ENCODE assay signal across 11 cellular contexts in the genomic region with DNA sequence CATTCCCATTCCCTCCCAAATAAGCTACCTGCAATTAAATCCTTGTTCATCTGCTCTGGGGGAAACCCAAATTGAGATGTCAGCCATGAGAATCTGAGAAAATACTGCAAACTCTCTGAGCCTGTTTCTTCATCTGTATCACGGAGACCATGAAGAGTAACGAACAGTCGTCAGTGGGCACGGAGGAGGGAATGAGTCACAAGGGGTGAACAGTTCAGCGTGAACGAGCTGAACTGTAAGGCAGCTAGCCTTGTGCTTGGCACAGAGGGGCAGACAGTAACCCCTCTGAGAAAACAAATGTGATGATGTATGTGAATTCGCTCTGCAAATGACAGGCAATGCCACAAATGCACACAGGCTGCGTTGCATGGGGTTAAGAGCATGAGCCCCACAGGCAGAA.
DNase-seq lines count a peak whose midpoint lies in the region; ATAC-seq, FAIRE-seq and TF ChIP-seq lines count a peak whose summit lies in the region.
"Had no signal": no experiment of that assay in that cellular context is flagged by ENCODE, and none has a peak within 500 bp of the region (broad histone marks: within the 10 kb centered on the region; RNA-seq: fewer than 3 reads in every experiment).

No MANE protein-coding gene starts in this region.

- FAIRE-seq in HTR-8/SVneo (lab: Jason Lieb, UNC): no peak

- H3K36me3 ChIP-seq in BLaER1 treated with 17β-estradiol and CSF1 and Interleukin-3, amounts not matched to agents 10 nM and 100 nM: no peaks in the 10 kb centered on the region
- H3K36me3 ChIP-seq in mammary epithelial cell (ENCODE audit: insufficient read depth, low read length): no peaks in the 10 kb centered on the region
- H3K36me3 ChIP-seq: right atrium auricular region, vagina had no signal

- TF ChIP-seq CTCF in NB4 (IDR thresholded peaks at IDR 0.05; ENCODE audit: low read depth, low read length) (no peak), epithelial cell of proximal tubule (conservative IDR thresholded peaks at IDR 0.05; ENCODE audit: low read depth, low read length) (no peak), foreskin keratinocyte (conservative IDR thresholded peaks at IDR 0.05) (no peak), mammary epithelial cell (conservative IDR thresholded peaks at IDR 0.05 in 1 of 2, IDR thresholded peaks at IDR 0.05 in 1 of 2; ENCODE audit: extremely low read depth in 1 of 2, insufficient read depth in 1 of 2, low read depth in 1 of 2, low read length in 2 of 2) (no peak)

- peak overlapping the region; percentile 2 to 85 (median 70); a peak in 21 of 22 replicates for H3K4me2 ChIP-seq in BLaER1 treated with 17β-estradiol and CSF1 and Interleukin-3, amounts not matched to agents 10 nM and 100 nM
- H3K4me2 ChIP-seq in mammary epithelial cell (ENCODE audit: insufficient read depth, low read depth, low read length): no peak overlapping the region

- intact Hi-C loops in mammary epithelial cell (cut with micrococcal nuclease): no loop called here

- CTCF ChIA-PET in mammary epithelial cell (lab: Charles Lee; ENCODE audit: low non-redundant PET): no interaction called here

- peak overlapping the region in 2 of 11 experiments; percentile 39 to 52; a peak in 3 of 22 replicates for H3K27ac ChIP-seq in BLaER1 treated with 17β-estradiol and CSF1 and Interleukin-3, amounts not matched to agents 10 nM and 100 nM
- no peak overlapping the region for H3K27ac ChIP-seq in foreskin keratinocyte
- H3K27ac ChIP-seq in mammary epithelial cell (ENCODE audit: insufficient read depth, low read depth, low read length): no peak overlapping the region
- H3K27ac ChIP-seq: right atrium auricular region, vagina had no signal

- TF ChIP-seq POLR2A in NB4 (IDR thresholded peaks at IDR 0.05; ENCODE audit: extremely low read depth, insufficient read length): no peak

- 73% methylated on average over 8 of the region's 8 CpGs for WGBS in mammary epithelial cell (ENCODE audit: low coverage, missing lambda C conversion rate)

- dilution Hi-C loops in mammary epithelial cell (cut with HindIII; ENCODE audit: low sequenced_read_pairs): loop anchor here (5.0 kb wide), 1 partner anchor 60 kb away; no protein-coding TSS in a partner anchor

- in situ Hi-C loops in mammary epithelial cell (cut with MboI; ENCODE audit: low sequenced_read_pairs in 2 of 2): no loop called here

- H4K20me1 ChIP-seq in BLaER1 treated with 17β-estradiol and CSF1 and Interleukin-3, amounts not matched to agents 10 nM and 100 nM: no peaks in the 10 kb centered on the region
- H4K20me1 ChIP-seq in mammary epithelial cell (ENCODE audit: insufficient read depth, low read length): no peaks in the 10 kb centered on the region

- peaks cover 13 to 61% (median 48%) of the 10 kb centered on the region in 10 experiments for H3K4me1 ChIP-seq in BLaER1 treated with 17β-estradiol and CSF1 and Interleukin-3, amounts not matched to agents 10 nM and 100 nM
- H3K4me1 ChIP-seq in foreskin keratinocyte: no peaks in the 10 kb centered on the region
- H3K4me1 ChIP-seq in mammary epithelial cell (ENCODE audit: insufficient read depth, low read length): no peaks in the 10 kb centered on the region

- no peak overlapping the region for H3K9ac ChIP-seq in BLaER1 treated with 17β-estradiol and CSF1 and Interleukin-3, amounts not matched to agents 10 nM and 100 nM
- no peak overlapping the region for H3K9ac ChIP-seq in mammary epithelial cell (ENCODE audit: insufficient read depth, low read length)

- no peaks in the 10 kb centered on the region for H3K27me3 ChIP-seq in BLaER1 treated with 17β-estradiol and CSF1 and Interleukin-3, amounts not matched to agents 10 nM and 100 nM
- H3K27me3 ChIP-seq in foreskin keratinocyte (no peaks in the 10 kb centered on the region), mammary epithelial cell (ENCODE audit: insufficient read depth, low read length) (no peaks in the 10 kb centered on the region)
- H3K27me3 ChIP-seq: right atrium auricular region, vagina had no signal

- no TSS peak for BruUV-seq in mammary epithelial cell (replicated peaks; lab: Mats Ljungman, UMichigan)

- no peak overlapping the region for H3K4me3 ChIP-seq in BLaER1 treated with 17β-estradiol and CSF1 and Interleukin-3, amounts not matched to agents 10 nM and 100 nM
- H3K4me3 ChIP-seq in NB4 (ENCODE audit: low read depth, low read length): no peak overlapping the region
- no peak overlapping the region for H3K4me3 ChIP-seq in epithelial cell of proximal tubule (ENCODE audit: low read depth, low read length)
- H3K4me3 ChIP-seq in mammary epithelial cell (replicated peaks in 1 of 3; ENCODE audit: insufficient read depth in 1 of 3, low read depth in 2 of 3, low read length in 3 of 3): no peak overlapping the region
- H3K4me3 ChIP-seq: right atrium auricular region had no signal

- H3K79me2 ChIP-seq in mammary epithelial cell (ENCODE audit: insufficient read depth, low read length): no peaks in the 10 kb centered on the region

- DNase-seq in NB4 (ENCODE audit: low read depth) (peak; percentile 73), epithelial cell of proximal tubule (ENCODE audit: low read depth) (peak; percentile 12), HTR-8/SVneo (ENCODE audit: insufficient read length, low spot score) (no peak), foreskin keratinocyte (no peak), middle frontal gyrus (ENCODE audit: extremely low spot score, low spot score) (no peak), mammary epithelial cell (no peak)
- peak; percentile 19 to 27 for DNase-seq in stimulated activated CD4-positive, alpha-beta T cell treated with anti-CD3 and anti-CD28 coated beads, Interleukin-1b, Interleukin-23, amount 100 ng/mL, for 4 hours (ENCODE audit: low read depth in 2 of 2)
- DNase-seq: NCI-H226 had no signal

- H3K9me3 ChIP-seq in BLaER1 treated with 17β-estradiol and CSF1 and Interleukin-3, amounts not matched to agents 10 nM and 100 nM (replicated peaks in 1 of 11): peaks cover 6 to 18% (median 16%) of the 10 kb centered on the region in 11 experiments; a peak in 17 of 22 replicates
- peaks cover 4% of the 10 kb centered on the region for H3K9me3 ChIP-seq in mammary epithelial cell (replicated peaks; ENCODE audit: insufficient read depth, low read length)
- H3K9me3 ChIP-seq: right atrium auricular region, vagina had no signal

- no peak for ATAC-seq in foreskin keratinocyte

- no peak overlapping the region for H2AFZ ChIP-seq in mammary epithelial cell (ENCODE audit: low read depth, low read length)

Comparison
In these comparisons a context has a peak if more than half of its experiments do, and no peak if none do; other contexts are left out.
1. DNase-seq: peak in NB4 (single experiment), epithelial cell of proximal tubule (single experiment) and stimulated activated CD4-positive, alpha-beta T cell treated with anti-CD3 and anti-CD28 coated beads, Interleukin-1b, Interleukin-23, amount 100 ng/mL, for 4 hours (2 of 2); none in HTR-8/SVneo (single experiment), foreskin keratinocyte (0 of 2), middle frontal gyrus (single experiment) and mammary epithelial cell (single experiment).